In genomic region chr3:100496711-100497261, GRCh38 we compare ENCODE assay signal across 11 cellular contexts.
DNase-seq lines count a peak whose midpoint lies in the region; ATAC-seq and FAIRE-seq lines count a peak whose summit lies in the region.
"Had no signal": no experiment of that assay in that cellular context is flagged by ENCODE, and none has a peak within 500 bp of the region (broad histone marks: within the 10 kb centered on the region; RNA-seq: fewer than 3 reads in every experiment).

No MANE protein-coding gene starts in this region.

- no peak overlapping the region for H3K4me3 Mint-ChIP-seq in T-helper 2 cell treated with Interferon-gamma antibody and Interleukin-4, amounts not matched to agents 5 μg/mL and 100 μg/mL, for 36 hours
- H3K4me3 Mint-ChIP-seq: dendritic cell treated with granulocyte-macrophage colony-stimulating factor and Interleukin-4, amounts not matched to agents 40 ng/mL and 50 ng/mL, for 4 days; mesothelial cell of epicardium had no signal

- H3K4me1 Mint-ChIP-seq in T-helper 2 cell treated with Interferon-gamma antibody and Interleukin-4, amounts not matched to agents 5 μg/mL and 100 μg/mL, for 36 hours (ENCODE audit: low read depth): peaks cover 8% of the 10 kb centered on the region

- H3K36me3 Mint-ChIP-seq in T-helper 2 cell treated with Interferon-gamma antibody and Interleukin-4, amounts not matched to agents 5 μg/mL and 100 μg/mL, for 36 hours (ENCODE audit: low read depth): no peaks in the 10 kb centered on the region

- DNase-seq in DMS53 (lab: John Stamatoyannopoulos, UW) (peak; percentile 19), DMS53 treated with DMSO at 0.1 percent for 48 hours (lab: John Stamatoyannopoulos, UW; ENCODE audit: unreplicated experiment) (no peak), SKM-1 treated with dmso at 0.1 percent for 144 hours (lab: John Stamatoyannopoulos, UW; ENCODE audit: unreplicated experiment) (peak; percentile 25), urothelium cell line (ENCODE audit: low spot score) (peak; percentile 62), NCI-H1092 treated with DMSO at 0.1 percent for 48 hours (lab: John Stamatoyannopoulos, UW) (no peak)
- no peak for DNase-seq in stimulated activated CD4-positive, alpha-beta T cell treated with anti-CD3 and anti-CD28 coated beads, Interleukin-1b, Interleukin-23, amount 100 ng/mL, for 48 hours
- no peak for DNase-seq in T-helper 2 cell treated with Interferon-gamma antibody and Interleukin-4, amounts not matched to agents 5 μg/mL and 100 μg/mL, for 36 hours (ENCODE audit: low spot score)
- DNase-seq: NCI-H2171 had no signal

- no peak overlapping the region for H3K27ac Mint-ChIP-seq in T-helper 2 cell treated with Interferon-gamma antibody and Interleukin-4, amounts not matched to agents 5 μg/mL and 100 μg/mL, for 36 hours
- H3K27ac Mint-ChIP-seq: dendritic cell treated with granulocyte-macrophage colony-stimulating factor and Interleukin-4, amounts not matched to agents 40 ng/mL and 50 ng/mL, for 4 days; mesothelial cell of epicardium had no signal

- ATAC-seq in HG03108 (IDR thresholded peaks at IDR 0.05; ENCODE audit: unreplicated experiment): peak; percentile 46

- H3K27me3 Mint-ChIP-seq in T-helper 2 cell treated with Interferon-gamma antibody and Interleukin-4, amounts not matched to agents 5 μg/mL and 100 μg/mL, for 36 hours (ENCODE audit: low read depth): peaks cover 14% of the 10 kb centered on the region

- no peaks in the 10 kb centered on the region for H3K9me3 Mint-ChIP-seq in T-helper 2 cell treated with Interferon-gamma antibody and Interleukin-4, amounts not matched to agents 5 μg/mL and 100 μg/mL, for 36 hours
- H3K9me3 Mint-ChIP-seq: dendritic cell treated with granulocyte-macrophage colony-stimulating factor and Interleukin-4, amounts not matched to agents 40 ng/mL and 50 ng/mL, for 4 days; mesothelial cell of epicardium had no signal

- no peak for FAIRE-seq in urothelium cell line (lab: Jason Lieb, UNC)

Comparison
In these comparisons a context has a peak if more than half of its experiments do, and no peak if none do; other contexts are left out.
1. DNase-seq: peak in DMS53 (single experiment), SKM-1 treated with dmso at 0.1 percent for 144 hours (single experiment) and urothelium cell line (single experiment); none in DMS53 treated with DMSO at 0.1 percent for 48 hours (single experiment), stimulated activated CD4-positive, alpha-beta T cell treated with anti-CD3 and anti-CD28 coated beads, Interleukin-1b, Interleukin-23, amount 100 ng/mL, for 48 hours (single experiment), T-helper 2 cell treated with Interferon-gamma antibody and Interleukin-4, amounts not matched to agents 5 μg/mL and 100 μg/mL, for 36 hours (single experiment) and NCI-H1092 treated with DMSO at 0.1 percent for 48 hours (single experiment).